Comparison of ENCODE assay signal across 8 cellular contexts in the genomic region with DNA sequence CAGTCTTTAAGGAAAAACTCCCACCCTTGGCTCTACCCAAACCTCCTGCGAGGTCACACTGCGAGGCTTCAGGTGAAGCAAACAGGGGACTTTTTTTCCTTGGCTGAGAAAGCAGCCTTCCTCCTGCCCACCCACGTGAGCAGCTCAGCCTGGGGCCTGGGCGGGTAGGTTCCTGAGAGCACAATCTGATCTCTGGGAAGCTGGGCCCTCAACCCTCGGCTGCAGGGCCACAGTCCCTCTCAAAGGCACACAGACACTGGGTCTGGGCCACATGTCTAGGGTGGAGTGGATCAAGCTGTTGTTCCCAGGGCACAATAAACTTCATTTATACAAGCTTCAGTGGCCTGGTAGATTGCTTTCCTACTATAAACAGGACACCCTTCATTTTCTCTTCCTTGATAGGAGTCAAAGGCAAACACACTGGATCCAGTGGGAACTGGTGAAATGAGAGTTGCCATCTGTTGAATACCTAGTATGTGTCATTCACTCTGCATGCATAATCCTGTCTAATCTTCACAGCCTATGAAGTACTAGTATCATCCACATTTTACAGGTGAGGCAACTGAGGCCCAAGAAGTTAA. TPM values are rescaled to one million over a fixed set of nuclear protein-coding genes. Genes with fewer than 3 reads are reported as not detected.
A peak's percentile ranks its signal among the peaks of the same experiment; 100 is the strongest.
DNase-seq lines count a peak whose midpoint lies in the region; ATAC-seq, FAIRE-seq and TF ChIP-seq lines count a peak whose summit lies in the region.

No MANE protein-coding gene starts in this region.

- WGBS in pancreas, 2 donors = 11 to 15% methylated on average over 5 of the region's 5 CpGs

- FAIRE-seq in endothelial cell of umbilical vein (lab: Jason Lieb, UNC) = peak; percentile 4
- no peak for FAIRE-seq in pancreas (lab: Jason Lieb, UNC)

- H3K9me3 ChIP-seq in Panc1 (ENCODE audit: control insufficient read depth, insufficient read depth, low read depth, low read length) (no peaks in the 10 kb centered on the region), endothelial cell of umbilical vein (replicated peaks; ENCODE audit: control insufficient read depth, insufficient read depth, low read length) (no peaks in the 10 kb centered on the region), pancreas (no peaks in the 10 kb centered on the region)

- DNase-seq in GM12864 (ENCODE audit: low read depth) (no peak), Panc1 (ENCODE audit: low read depth, low spot score) (no peak), endothelial cell of umbilical vein (ENCODE audit: low read depth, low spot score) (peak; percentile 34), pancreas (no peak), NK-92 (lab: John Stamatoyannopoulos, UW; ENCODE audit: unreplicated experiment) (no peak), GM10266 (ENCODE audit: extremely low spot score) (no peak)

- in situ Hi-C loops in Panc1 (cut with HindIII; ENCODE audit: low pct_unique_long_range_greater_than_20kb, low sequenced_read_pairs) = no loop called here

- H3K27ac ChIP-seq in Panc1 (ENCODE audit: low read length) (peak overlapping the region; percentile 97), endothelial cell of umbilical vein (ENCODE audit: insufficient read depth, low read depth, low read length) (peak overlapping the region; percentile 96), pancreas (peak overlapping the region; percentile 46 to 83 (median 50))

- H2AFZ ChIP-seq in endothelial cell of umbilical vein (ENCODE audit: low read depth, low read length) = no peak overlapping the region

- ATAC-seq in Panc1 (no peak), pancreas (peak in 1 of 4 donors; percentile 5), GM21825 (IDR thresholded peaks at IDR 0.05; ENCODE audit: unreplicated experiment) (no peak), GM19023 (IDR thresholded peaks at IDR 0.05; ENCODE audit: unreplicated experiment) (no peak)

- no peaks in the 10 kb centered on the region for H3K9me1 ChIP-seq in endothelial cell of umbilical vein (replicated peaks; ENCODE audit: control insufficient read depth, extremely low read depth, insufficient read depth, low read length)

- peaks cover 74% of the 10 kb centered on the region for H3K4me1 ChIP-seq in Panc1 (ENCODE audit: control insufficient read depth, insufficient read depth, low read length)
- H3K4me1 ChIP-seq in endothelial cell of umbilical vein (ENCODE audit: control insufficient read depth, extremely low read depth, insufficient read depth, low read length) = peaks cover 71% of the 10 kb centered on the region
- H3K4me1 ChIP-seq in pancreas = peaks cover 46 to 74% (median 53%) of the 10 kb centered on the region in 3 donors

- H3K4me2 ChIP-seq in endothelial cell of umbilical vein (ENCODE audit: insufficient read depth, low read length) = peak overlapping the region; percentile 79

- H3K27me3 ChIP-seq in Panc1 (ENCODE audit: control insufficient read depth, insufficient read depth, low read length) (no peaks in the 10 kb centered on the region), endothelial cell of umbilical vein (ENCODE audit: control insufficient read depth in 2 of 2, insufficient read depth in 2 of 2, low read length in 2 of 2) (no peaks in the 10 kb centered on the region), pancreas (no peaks in the 10 kb centered on the region)

- H3K36me3 ChIP-seq in Panc1 (ENCODE audit: control insufficient read depth, insufficient read depth, low read length) (no peaks in the 10 kb centered on the region), endothelial cell of umbilical vein (ENCODE audit: control insufficient read depth in 2 of 2, extremely low read depth in 1 of 2, insufficient read depth in 2 of 2, low read length in 2 of 2) (no peaks in the 10 kb centered on the region), pancreas (no peaks in the 10 kb centered on the region)

- POLR2A ChIA-PET in Panc1 (lab: Charles Lee) = interaction anchor here (0.6 kb wide), 2 partner anchors 74 to 113 kb away, joined by 4 to 13 read pairs; no protein-coding TSS in a partner anchor
- POLR2A ChIA-PET in endothelial cell of umbilical vein (lab: Charles Lee) = interaction anchor here (0.6 to 4.0 kb wide), 3 partner anchors 12 to 23 kb away, joined by 4 to 31 read pairs (median 13); no protein-coding TSS in a partner anchor

- intact Hi-C loops in Panc1 (cut with micrococcal nuclease; ENCODE audit: unreplicated experiment) (no loop called here), endothelial cell of umbilical vein (cut with micrococcal nuclease) (no loop called here), pancreas (cut with DNase I) (no loop called here)

- H3K79me2 ChIP-seq in endothelial cell of umbilical vein (ENCODE audit: control insufficient read depth, insufficient read depth, low read length) = peaks cover 81% of the 10 kb centered on the region

- H4K20me1 ChIP-seq in endothelial cell of umbilical vein (replicated peaks; ENCODE audit: control insufficient read depth, extremely low read depth, insufficient read depth, low read length) = no peaks in the 10 kb centered on the region

- CTCF ChIA-PET in Panc1 (lab: Charles Lee) = no interaction called here
- CTCF ChIA-PET in endothelial cell of umbilical vein (lab: Charles Lee) = interaction anchor here (0.7 to 10.8 kb wide), 7 partner anchors 13 to 96 kb away, joined by 3 to 245 read pairs (median 17); partner anchors contain the start of gene PTGR2

- H3K4me3 ChIP-seq in GM12864 (ENCODE audit: low read depth, low read length) (peak overlapping the region; percentile 91), Panc1 (ENCODE audit: low read depth in 2 of 2, low read length in 2 of 2) (peak overlapping the region; percentile 16 to 85; a peak in 3 of 4 replicates), endothelial cell of umbilical vein (replicated peaks in 1 of 3; ENCODE audit: insufficient read depth in 1 of 3, low read depth in 1 of 3, low read length in 3 of 3) (no peak overlapping the region), pancreas (peak overlapping the region in 1 of 4 donors; percentile 10)

- no peak for TF ChIP-seq POLR2A in endothelial cell of umbilical vein (IDR thresholded peaks at IDR 0.05; ENCODE audit: low read depth, low read length)

- TF ChIP-seq CTCF in GM12864 (IDR thresholded peaks at IDR 0.05; ENCODE audit: low read depth, low read length, missing control alignments) (no peak), Panc1 (IDR thresholded peaks at IDR 0.05) (no peak), endothelial cell of umbilical vein (IDR thresholded peaks at IDR 0.05; ENCODE audit: extremely low read depth in 1 of 2, insufficient read depth in 1 of 2, low read depth in 1 of 2, low read length in 2 of 2) (no peak), pancreas (IDR thresholded peaks at IDR 0.05) (no peak), GM10266 (IDR thresholded peaks at IDR 0.05; ENCODE audit: control insufficient read depth, insufficient read depth, low read depth, missing control alignments) (no peak)

- no TSS peak for BruUV-seq in Panc1 (replicated peaks; lab: Mats Ljungman, UMichigan)
- BruUV-seq in endothelial cell of umbilical vein (replicated peaks; lab: Mats Ljungman, UMichigan) = no TSS peak

- peak overlapping the region; percentile 86 for H3K9ac ChIP-seq in endothelial cell of umbilical vein (replicated peaks; ENCODE audit: extremely low read depth, insufficient read depth, low read length)

- dilution Hi-C loops in endothelial cell of umbilical vein (cut with MboI; ENCODE audit: extremely low pct_ligation_motif_present, low sequenced_read_pairs) = no loop called here

TF ChIP-seq in endothelial cell of umbilical vein, 7 proteins besides CTCF, POLR2A, EP300 and RAD21:
- TF ChIP-seq, protein P1, sequence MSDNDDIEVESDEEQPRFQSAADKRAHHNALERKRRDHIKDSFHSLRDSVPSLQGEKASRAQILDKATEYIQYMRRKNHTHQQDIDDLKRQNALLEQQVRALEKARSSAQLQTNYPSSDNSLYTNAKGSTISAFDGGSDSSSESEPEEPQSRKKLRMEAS (IDR thresholded peaks at IDR 0.05; ENCODE audit: insufficient read depth, insufficient read length) = no peak
- TF ChIP-seq POLR2AphosphoS5 (IDR thresholded peaks at IDR 0.05; ENCODE audit: insufficient read depth, low read depth, low read length) (no peak), FOS (IDR thresholded peaks at IDR 0.05; ENCODE audit: borderline replicate concordance, insufficient read depth, low read length) (no peak), GATA2 (IDR thresholded peaks at IDR 0.05; ENCODE audit: insufficient read depth, insufficient read length, low read depth, low read length) (no peak), EZH2 (IDR thresholded peaks at IDR 0.05; ENCODE audit: borderline replicate concordance, low read depth, low read length, severe bottlenecking) (no peak), MYC (IDR thresholded peaks at IDR 0.05; ENCODE audit: low read depth, low read length) (no peak), JUN (IDR thresholded peaks at IDR 0.05; ENCODE audit: borderline replicate concordance, insufficient read depth, insufficient read length, low read depth) (no peak)

RNA-seq across cellular contexts. Expression of gene PNMA1, which starts 41.3 kb away (rescaled TPM):
- total RNA-seq in Panc1 (2021; ENCODE audit: unreplicated experiment) = 49.7 TPM
- polyA plus RNA-seq in Panc1 (2012; ENCODE audit: insufficient read length) = 45.4 TPM
- 82.4 and 82.6 TPM in 2 replicates for total RNA-seq in endothelial cell of umbilical vein
- polyA plus RNA-seq in endothelial cell of umbilical vein = 25.8 and 29.8 TPM in 2 replicates
- polyA plus RNA-seq in endothelial cell of umbilical vein (2011; cell fraction: cytosol; rRNA removed) = 33.5 and 34.9 TPM in 2 replicates
- 21.7 and 25.2 TPM in 2 replicates for polyA plus RNA-seq in endothelial cell of umbilical vein (2011; cell fraction: nucleus; rRNA removed)
- polyA plus RNA-seq in endothelial cell of umbilical vein (2012) = 48.9 and 63.0 TPM in 2 replicates
- 27.9 and 28.4 TPM in 2 replicates for polyA minus RNA-seq in endothelial cell of umbilical vein
- polyA minus RNA-seq in endothelial cell of umbilical vein (2011; cell fraction: cytosol; rRNA and poly(A)+ RNA removed) = 12.2 TPM
- 9.1 and 12.8 TPM in 2 replicates for polyA minus RNA-seq in endothelial cell of umbilical vein (2011; cell fraction: nucleus; rRNA and poly(A)+ RNA removed)
- total RNA-seq in pancreas = 10 to 100 TPM in 2 of 6 donors, 1 to 10 TPM in 4; 2.8 to 11.7 (median 6.5) TPM
- polyA plus RNA-seq in pancreas = 10 to 100 TPM in 1 of 2 donors, 1 to 10 TPM in 1; 6.2 to 25.4 TPM

Comparison
In these comparisons a context has a peak if more than half of its experiments do, and no peak if none do; other contexts are left out.
1. H3K4me3 ChIP-seq: peak in GM12864 (single experiment) and Panc1 (2 of 2); none in endothelial cell of umbilical vein (0 of 3).
2. Peak in every context shown above with its lines, with median percentiles within 50 percentile points of each other: H3K27ac ChIP-seq.